Comparison of ENCODE assay signal across 14 cellular contexts in the genomic region with DNA sequence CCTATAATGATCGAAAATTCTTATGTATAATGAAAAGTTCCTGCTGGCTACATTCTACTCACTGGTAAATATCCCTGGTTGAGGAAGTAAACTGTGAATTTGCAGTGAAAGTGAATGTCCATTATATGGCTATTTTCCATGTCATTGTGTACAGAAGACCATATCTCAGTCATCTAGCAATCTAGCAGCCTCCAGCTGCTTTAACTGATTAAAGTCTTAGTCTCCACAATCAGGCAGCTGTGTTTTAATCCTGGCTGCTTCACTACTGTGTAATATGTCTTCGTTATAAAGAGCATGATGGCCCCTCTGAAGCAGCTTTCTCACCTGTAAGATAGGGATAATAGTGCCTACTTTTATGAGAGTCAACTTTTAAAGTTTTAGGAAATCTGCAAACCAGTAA. TPM values are rescaled to one million over a fixed set of nuclear protein-coding genes. Genes with fewer than 3 reads are reported as not detected.
A peak's percentile ranks its signal among the peaks of the same experiment; 100 is the strongest.
DNase-seq lines count a peak whose midpoint lies in the region; ATAC-seq and TF ChIP-seq lines count a peak whose summit lies in the region.
"Had no signal": no experiment of that assay in that cellular context is flagged by ENCODE, and none has a peak within 500 bp of the region (broad histone marks: within the 10 kb centered on the region; RNA-seq: fewer than 3 reads in every experiment).

No MANE protein-coding gene starts in this region.

- peak; percentile 36 for DNase-seq in NCI-H82 (lab: John Stamatoyannopoulos, UW)
- no peak for DNase-seq in NCI-H82 treated with DMSO at 0.1 percent for 48 hours (lab: John Stamatoyannopoulos, UW; ENCODE audit: unreplicated experiment)
- peak; percentile 8 to 47 for DNase-seq in SJCRH30
- DNase-seq in left colon = no peak
- DNase-seq in NCI-H2107 treated with DMSO at 0.1 percent for 48 hours (lab: John Stamatoyannopoulos, UW; ENCODE audit: unreplicated experiment) = no peak
- DNase-seq in esophagus muscularis mucosa (ENCODE audit: extremely low spot score) = no peak
- DNase-seq: CD4-positive, alpha-beta T cell; GOT3; H9 had no signal

- no peak for TF ChIP-seq POLR2A in esophagus muscularis mucosa (IDR thresholded peaks at IDR 0.05; ENCODE audit: low read depth)

- 68% methylated on average over 2 of the region's 2 CpGs for WGBS in esophagus muscularis mucosa

- no peaks in the 10 kb centered on the region for H3K27me3 ChIP-seq in SJCRH30
- peaks cover 0 to 4% (median 0%) of the 10 kb centered on the region in 4 donors for H3K27me3 ChIP-seq in esophagus muscularis mucosa

- ATAC-seq in left colon (peak; percentile 68), GM19324 (IDR thresholded peaks at IDR 0.05; ENCODE audit: low FRiP score, unreplicated experiment) (no peak)
- ATAC-seq: GM12878 had no signal

- H3K36me3 ChIP-seq in SJCRH30 (no peaks in the 10 kb centered on the region), esophagus muscularis mucosa (no peaks in the 10 kb centered on the region)

- H3K27ac ChIP-seq in SJCRH30 (no peak overlapping the region), esophagus muscularis mucosa (replicated peaks in 1 of 4) (no peak overlapping the region)

- intact Hi-C loops in left colon (cut with DNase I, micrococcal nuclease) (no loop called here), esophagus muscularis mucosa (cut with DNase I) (no loop called here)

- H3K4me3 ChIP-seq in SJCRH30 (no peak overlapping the region), esophagus muscularis mucosa (no peak overlapping the region)
- H3K4me3 ChIP-seq: GM12878 had no signal

- TF ChIP-seq EP300 in esophagus muscularis mucosa (IDR thresholded peaks at IDR 0.05) = no peak

- no peak for TF ChIP-seq CTCF in esophagus muscularis mucosa (IDR thresholded peaks at IDR 0.05)

- H3K4me1 ChIP-seq in SJCRH30 = 0 out of 2 replicates have a peak, but pooled peaks cover 7% of the 10 kb centered on the region
- peaks cover under 1 to 4% (median 3%) of the 10 kb centered on the region in 4 donors for H3K4me1 ChIP-seq in esophagus muscularis mucosa

- H3K9me3 ChIP-seq in SJCRH30 (replicated peaks) (no peaks in the 10 kb centered on the region), esophagus muscularis mucosa (no peaks in the 10 kb centered on the region)

RNA-seq across cellular contexts. Expression of a gene that starts 11.4 kb away (rescaled TPM):
- not detected in 2 replicates for total RNA-seq in SJCRH30 (2014; rRNA removed; shearing (Covaris generic))
- total RNA-seq in left colon = 1 to 10 TPM in 1 of 2 donors, under 1 TPM in 1; 0.79 to 1.2 TPM
- total RNA-seq in esophagus muscularis mucosa = not detected
- total RNA-seq: A673; CD4-positive, alpha-beta T cell; GM12878; H9 had no signal

RNA-seq across cellular contexts. Expression of a gene that starts 33.4 kb away (rescaled TPM):
- not detected in 2 replicates for total RNA-seq in SJCRH30 (2014; rRNA removed; shearing (Covaris generic))
- total RNA-seq in left colon (100 to 1,000 TPM; 848 to 970 TPM), esophagus muscularis mucosa (under 1 TPM in 1 of 4 donors, not detected in 3; 0.11 TPM)
- total RNA-seq: A673; CD4-positive, alpha-beta T cell; G401; H9; HT1080 had no signal

RNA-seq across cellular contexts. Expression of a gene that starts 39.2 kb away (rescaled TPM):
- 20.7 and 25.3 TPM in 2 replicates for total RNA-seq in SJCRH30 (2014; rRNA removed; shearing (Covaris generic))
- total RNA-seq in left colon (10 to 100 TPM; 33.0 to 49.9 TPM), esophagus muscularis mucosa (10 to 100 TPM; 11.6 to 18.7 (median 13.3) TPM)

Comparison
In these comparisons a context has a peak if more than half of its experiments do, and no peak if none do; other contexts are left out.
1. DNase-seq: peak in NCI-H82 (single experiment) and SJCRH30 (2 of 2); none in NCI-H82 treated with DMSO at 0.1 percent for 48 hours (single experiment), left colon (0 of 2), NCI-H2107 treated with DMSO at 0.1 percent for 48 hours (single experiment) and esophagus muscularis mucosa (single experiment).
2. RNA of a gene that starts 33.4 kb away (total RNA-seq): 848 to 970 TPM in left colon; not detected in SJCRH30 and 0.11 TPM in esophagus muscularis mucosa; every median in the first group is over 100 times any median in the second.